In the genomic region with DNA sequence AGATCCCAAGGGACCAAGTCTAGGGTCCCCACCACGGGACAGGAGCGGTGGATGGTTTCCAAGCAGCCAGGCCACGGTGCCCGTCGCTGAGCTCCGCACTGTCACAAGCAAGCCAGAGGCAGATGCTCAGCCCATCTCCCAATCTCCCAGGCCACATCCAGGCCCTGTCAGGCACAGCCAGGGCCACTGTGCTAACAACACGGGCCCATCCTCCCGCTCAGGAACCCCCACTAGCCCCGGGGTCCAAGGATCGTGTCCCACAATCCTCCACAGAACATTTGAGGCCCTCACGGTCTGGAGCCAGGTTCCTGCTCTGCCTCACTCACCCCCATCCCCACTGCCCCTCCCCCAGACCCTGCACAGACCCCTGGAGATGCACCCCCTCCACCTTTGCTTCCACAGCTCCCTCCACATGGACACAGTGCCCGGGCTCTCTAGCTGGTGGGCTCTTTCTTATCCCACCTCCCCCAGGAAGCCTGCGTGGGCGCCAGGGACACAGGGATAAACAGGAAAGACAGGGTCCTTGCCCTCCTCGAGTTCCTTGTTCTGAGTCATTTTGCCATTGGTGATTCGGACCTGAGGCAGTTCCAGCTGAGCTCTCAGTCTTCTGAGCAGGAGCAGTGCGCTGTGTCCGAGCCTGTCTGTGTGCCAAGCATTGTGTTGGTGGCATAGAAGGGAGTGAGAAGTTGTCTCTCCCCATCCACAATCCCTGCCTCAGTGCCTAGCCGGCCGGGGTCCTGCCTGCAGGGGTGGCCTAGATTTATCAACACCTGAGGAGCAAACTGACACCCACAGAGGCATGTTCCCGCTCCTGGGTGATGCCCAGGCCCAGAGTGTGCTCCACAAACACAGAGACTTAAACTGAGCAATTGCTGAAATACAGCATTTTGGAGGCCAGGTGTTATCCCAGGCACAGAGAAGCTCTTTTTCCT, we compare ENCODE assay signal across 1 cellular context.
TF ChIP-seq lines count a peak whose summit lies in the region.

No MANE protein-coding gene starts in this region.

TF ChIP-seq in HepG2, 621 proteins besides CTCF, POLR2A, EP300 and RAD21 (continues in another document):
- TF ChIP-seq PAWR (CRISPR knock-in tag; IDR thresholded peaks at IDR 0.05; ENCODE audit: borderline replicate concordance) (no peak), KLF12 (CRISPR knock-in tag; IDR thresholded peaks at IDR 0.05; ENCODE audit: borderline replicate concordance) (no peak), SOX5 (CRISPR knock-in tag; IDR thresholded peaks at IDR 0.05; ENCODE audit: borderline replicate concordance) (no peak), ZNF790 (CRISPR knock-in tag; IDR thresholded peaks at IDR 0.05; ENCODE audit: borderline replicate concordance) (peak; percentile 86; the same call in 1 of the 2 replicates), NR2F6 (IDR thresholded peaks at IDR 0.05) (no peak), NR2F6 (CRISPR knock-in tag; IDR thresholded peaks at IDR 0.05) (no peak), SAP130 (CRISPR knock-in tag; IDR thresholded peaks at IDR 0.05; ENCODE audit: low read depth) (no peak), ZNF432 (CRISPR knock-in tag; IDR thresholded peaks at IDR 0.05; ENCODE audit: borderline replicate concordance) (no peak), ZBTB3 (CRISPR knock-in tag; IDR thresholded peaks at IDR 0.05; ENCODE audit: borderline replicate concordance, low read depth) (no peak), ZNF224 (CRISPR knock-in tag; IDR thresholded peaks at IDR 0.05) (no peak), ZNF280B (CRISPR knock-in tag; IDR thresholded peaks at IDR 0.05; ENCODE audit: borderline replicate concordance) (0 out of 2 replicates have a peak, but pooled peaks have one; percentile 17), ZNF367 (CRISPR knock-in tag; IDR thresholded peaks at IDR 0.05; ENCODE audit: borderline replicate concordance) (no peak), ZNF496 (CRISPR knock-in tag; IDR thresholded peaks at IDR 0.05; ENCODE audit: insufficient replicate concordance) (no peak), ZNF362 (CRISPR knock-in tag; IDR thresholded peaks at IDR 0.05; ENCODE audit: borderline replicate concordance) (no peak), ZNF709 (CRISPR knock-in tag; IDR thresholded peaks at IDR 0.05) (peak; percentile 48; the same call in 1 of the 2 replicates), SYNCRIP (IDR thresholded peaks at IDR 0.05; ENCODE audit: insufficient read depth, low read depth, low read length) (no peak), ZBTB7A (CRISPR knock-in tag; IDR thresholded peaks at IDR 0.05) (0 out of 2 replicates have a peak, but pooled peaks have one; percentile 16), ZNF891 (CRISPR knock-in tag; IDR thresholded peaks at IDR 0.05) (peak; percentile 51; the same call in 1 of the 2 replicates), ZNF20 (CRISPR knock-in tag; IDR thresholded peaks at IDR 0.05) (no peak), ZNF503 (CRISPR knock-in tag; IDR thresholded peaks at IDR 0.05) (no peak), HES4 (CRISPR knock-in tag; IDR thresholded peaks at IDR 0.05; ENCODE audit: borderline replicate concordance) (peak; percentile 76)
- TF ChIP-seq, protein P1, sequence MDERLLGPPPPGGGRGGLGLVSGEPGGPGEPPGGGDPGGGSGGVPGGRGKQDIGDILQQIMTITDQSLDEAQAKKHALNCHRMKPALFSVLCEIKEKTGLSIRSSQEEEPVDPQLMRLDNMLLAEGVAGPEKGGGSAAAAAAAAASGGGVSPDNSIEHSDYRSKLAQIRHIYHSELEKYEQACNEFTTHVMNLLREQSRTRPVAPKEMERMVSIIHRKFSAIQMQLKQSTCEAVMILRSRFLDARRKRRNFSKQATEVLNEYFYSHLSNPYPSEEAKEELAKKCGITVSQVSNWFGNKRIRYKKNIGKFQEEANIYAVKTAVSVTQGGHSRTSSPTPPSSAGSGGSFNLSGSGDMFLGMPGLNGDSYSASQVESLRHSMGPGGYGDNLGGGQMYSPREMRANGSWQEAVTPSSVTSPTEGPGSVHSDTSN (CRISPR knock-in tag; IDR thresholded peaks at IDR 0.05) = no peak
- TF ChIP-seq, protein P2, sequence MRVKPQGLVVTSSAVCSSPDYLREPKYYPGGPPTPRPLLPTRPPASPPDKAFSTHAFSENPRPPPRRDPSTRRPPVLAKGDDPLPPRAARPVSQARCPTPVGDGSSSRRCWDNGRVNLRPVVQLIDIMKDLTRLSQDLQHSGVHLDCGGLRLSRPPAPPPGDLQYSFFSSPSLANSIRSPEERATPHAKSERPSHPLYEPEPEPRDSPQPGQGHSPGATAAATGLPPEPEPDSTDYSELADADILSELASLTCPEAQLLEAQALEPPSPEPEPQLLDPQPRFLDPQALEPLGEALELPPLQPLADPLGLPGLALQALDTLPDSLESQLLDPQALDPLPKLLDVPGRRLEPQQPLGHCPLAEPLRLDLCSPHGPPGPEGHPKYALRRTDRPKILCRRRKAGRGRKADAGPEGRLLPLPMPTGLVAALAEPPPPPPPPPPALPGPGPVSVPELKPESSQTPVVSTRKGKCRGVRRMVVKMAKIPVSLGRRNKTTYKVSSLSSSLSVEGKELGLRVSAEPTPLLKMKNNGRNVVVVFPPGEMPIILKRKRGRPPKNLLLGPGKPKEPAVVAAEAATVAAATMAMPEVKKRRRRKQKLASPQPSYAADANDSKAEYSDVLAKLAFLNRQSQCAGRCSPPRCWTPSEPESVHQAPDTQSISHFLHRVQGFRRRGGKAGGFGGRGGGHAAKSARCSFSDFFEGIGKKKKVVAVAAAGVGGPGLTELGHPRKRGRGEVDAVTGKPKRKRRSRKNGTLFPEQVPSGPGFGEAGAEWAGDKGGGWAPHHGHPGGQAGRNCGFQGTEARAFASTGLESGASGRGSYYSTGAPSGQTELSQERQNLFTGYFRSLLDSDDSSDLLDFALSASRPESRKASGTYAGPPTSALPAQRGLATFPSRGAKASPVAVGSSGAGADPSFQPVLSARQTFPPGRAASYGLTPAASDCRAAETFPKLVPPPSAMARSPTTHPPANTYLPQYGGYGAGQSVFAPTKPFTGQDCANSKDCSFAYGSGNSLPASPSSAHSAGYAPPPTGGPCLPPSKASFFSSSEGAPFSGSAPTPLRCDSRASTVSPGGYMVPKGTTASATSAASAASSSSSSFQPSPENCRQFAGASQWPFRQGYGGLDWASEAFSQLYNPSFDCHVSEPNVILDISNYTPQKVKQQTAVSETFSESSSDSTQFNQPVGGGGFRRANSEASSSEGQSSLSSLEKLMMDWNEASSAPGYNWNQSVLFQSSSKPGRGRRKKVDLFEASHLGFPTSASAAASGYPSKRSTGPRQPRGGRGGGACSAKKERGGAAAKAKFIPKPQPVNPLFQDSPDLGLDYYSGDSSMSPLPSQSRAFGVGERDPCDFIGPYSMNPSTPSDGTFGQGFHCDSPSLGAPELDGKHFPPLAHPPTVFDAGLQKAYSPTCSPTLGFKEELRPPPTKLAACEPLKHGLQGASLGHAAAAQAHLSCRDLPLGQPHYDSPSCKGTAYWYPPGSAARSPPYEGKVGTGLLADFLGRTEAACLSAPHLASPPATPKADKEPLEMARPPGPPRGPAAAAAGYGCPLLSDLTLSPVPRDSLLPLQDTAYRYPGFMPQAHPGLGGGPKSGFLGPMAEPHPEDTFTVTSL (CRISPR knock-in tag; IDR thresholded peaks at IDR 0.05; ENCODE audit: borderline replicate concordance) = no peak
- TF ChIP-seq, protein P3, sequence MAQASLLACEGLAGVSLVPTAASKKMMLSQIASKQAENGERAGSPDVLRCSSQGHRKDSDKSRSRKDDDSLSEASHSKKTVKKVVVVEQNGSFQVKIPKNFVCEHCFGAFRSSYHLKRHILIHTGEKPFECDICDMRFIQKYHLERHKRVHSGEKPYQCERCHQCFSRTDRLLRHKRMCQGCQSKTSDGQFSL (CRISPR knock-in tag; IDR thresholded peaks at IDR 0.05) = no peak
- TF ChIP-seq, protein P4, sequence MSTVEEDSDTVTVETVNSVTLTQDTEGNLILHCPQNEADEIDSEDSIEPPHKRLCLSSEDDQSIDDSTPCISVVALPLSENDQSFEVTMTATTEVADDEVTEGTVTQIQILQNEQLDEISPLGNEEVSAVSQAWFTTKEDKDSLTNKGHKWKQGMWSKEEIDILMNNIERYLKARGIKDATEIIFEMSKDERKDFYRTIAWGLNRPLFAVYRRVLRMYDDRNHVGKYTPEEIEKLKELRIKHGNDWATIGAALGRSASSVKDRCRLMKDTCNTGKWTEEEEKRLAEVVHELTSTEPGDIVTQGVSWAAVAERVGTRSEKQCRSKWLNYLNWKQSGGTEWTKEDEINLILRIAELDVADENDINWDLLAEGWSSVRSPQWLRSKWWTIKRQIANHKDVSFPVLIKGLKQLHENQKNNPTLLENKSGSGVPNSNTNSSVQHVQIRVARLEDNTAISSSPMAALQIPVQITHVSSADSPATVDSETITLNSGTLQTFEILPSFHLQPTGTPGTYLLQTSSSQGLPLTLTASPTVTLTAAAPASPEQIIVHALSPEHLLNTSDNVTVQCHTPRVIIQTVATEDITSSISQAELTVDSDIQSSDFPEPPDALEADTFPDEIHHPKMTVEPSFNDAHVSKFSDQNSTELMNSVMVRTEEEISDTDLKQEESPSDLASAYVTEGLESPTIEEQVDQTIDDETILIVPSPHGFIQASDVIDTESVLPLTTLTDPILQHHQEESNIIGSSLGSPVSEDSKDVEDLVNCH (CRISPR knock-in tag; IDR thresholded peaks at IDR 0.05) = no peak
- TF ChIP-seq, protein P5, sequence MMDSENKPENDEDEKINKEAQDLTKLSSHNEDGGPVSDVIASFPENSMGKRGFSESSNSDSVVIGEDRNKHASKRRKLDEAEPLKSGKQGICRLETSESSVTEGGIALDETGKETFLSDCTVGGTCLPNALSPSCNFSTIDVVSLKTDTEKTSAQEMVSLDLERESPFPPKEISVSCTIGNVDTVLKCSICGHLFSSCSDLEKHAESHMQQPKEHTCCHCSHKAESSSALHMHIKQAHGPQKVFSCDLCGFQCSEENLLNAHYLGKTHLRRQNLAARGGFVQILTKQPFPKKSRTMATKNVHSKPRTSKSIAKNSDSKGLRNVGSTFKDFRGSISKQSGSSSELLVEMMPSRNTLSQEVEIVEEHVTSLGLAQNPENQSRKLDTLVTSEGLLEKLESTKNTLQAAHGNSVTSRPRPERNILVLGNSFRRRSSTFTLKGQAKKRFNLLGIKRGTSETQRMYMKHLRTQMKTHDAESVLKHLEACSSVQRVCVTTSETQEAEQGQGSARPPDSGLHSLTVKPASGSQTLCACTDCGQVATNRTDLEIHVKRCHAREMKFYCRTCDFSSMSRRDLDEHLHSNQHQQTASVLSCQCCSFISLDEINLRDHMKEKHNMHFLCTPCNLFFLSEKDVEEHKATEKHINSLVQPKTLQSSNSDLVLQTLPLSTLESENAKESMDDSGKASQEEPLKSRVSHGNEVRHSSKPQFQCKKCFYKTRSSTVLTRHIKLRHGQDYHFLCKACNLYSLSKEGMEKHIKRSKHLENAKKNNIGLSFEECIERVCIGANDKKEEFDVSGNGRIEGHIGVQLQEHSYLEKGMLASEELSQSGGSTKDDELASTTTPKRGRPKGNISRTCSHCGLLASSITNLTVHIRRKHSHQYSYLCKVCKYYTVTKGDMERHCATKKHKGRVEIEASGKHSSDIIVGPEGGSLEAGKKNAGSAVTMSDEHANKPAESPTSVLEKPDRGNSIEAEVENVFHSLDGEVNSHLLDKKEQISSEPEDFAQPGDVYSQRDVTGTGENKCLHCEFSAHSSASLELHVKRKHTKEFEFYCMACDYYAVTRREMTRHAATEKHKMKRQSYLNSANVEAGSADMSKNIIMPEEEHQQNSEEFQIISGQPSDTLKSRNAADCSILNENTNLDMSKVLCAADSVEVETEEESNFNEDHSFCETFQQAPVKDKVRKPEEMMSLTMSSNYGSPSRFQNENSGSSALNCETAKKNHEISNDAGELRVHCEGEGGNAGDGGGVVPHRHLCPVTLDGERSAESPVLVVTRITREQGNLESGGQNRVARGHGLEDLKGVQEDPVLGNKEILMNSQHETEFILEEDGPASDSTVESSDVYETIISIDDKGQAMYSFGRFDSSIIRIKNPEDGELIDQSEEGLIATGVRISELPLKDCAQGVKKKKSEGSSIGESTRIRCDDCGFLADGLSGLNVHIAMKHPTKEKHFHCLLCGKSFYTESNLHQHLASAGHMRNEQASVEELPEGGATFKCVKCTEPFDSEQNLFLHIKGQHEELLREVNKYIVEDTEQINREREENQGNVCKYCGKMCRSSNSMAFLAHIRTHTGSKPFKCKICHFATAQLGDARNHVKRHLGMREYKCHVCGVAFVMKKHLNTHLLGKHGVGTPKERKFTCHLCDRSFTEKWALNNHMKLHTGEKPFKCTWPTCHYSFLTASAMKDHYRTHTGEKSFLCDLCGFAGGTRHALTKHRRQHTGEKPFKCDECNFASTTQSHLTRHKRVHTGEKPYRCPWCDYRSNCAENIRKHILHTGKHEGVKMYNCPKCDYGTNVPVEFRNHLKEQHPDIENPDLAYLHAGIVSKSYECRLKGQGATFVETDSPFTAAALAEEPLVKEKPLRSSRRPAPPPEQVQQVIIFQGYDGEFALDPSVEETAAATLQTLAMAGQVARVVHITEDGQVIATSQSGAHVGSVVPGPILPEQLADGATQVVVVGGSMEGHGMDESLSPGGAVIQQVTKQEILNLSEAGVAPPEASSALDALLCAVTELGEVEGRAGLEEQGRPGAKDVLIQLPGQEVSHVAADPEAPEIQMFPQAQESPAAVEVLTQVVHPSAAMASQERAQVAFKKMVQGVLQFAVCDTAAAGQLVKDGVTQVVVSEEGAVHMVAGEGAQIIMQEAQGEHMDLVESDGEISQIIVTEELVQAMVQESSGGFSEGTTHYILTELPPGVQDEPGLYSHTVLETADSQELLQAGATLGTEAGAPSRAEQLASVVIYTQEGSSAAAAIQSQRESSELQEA (CRISPR knock-in tag; IDR thresholded peaks at IDR 0.05; ENCODE audit: not compliant biosample characterization) = peak; percentile 58
